Comparison of ENCODE assay signal across 17 cellular contexts in genomic region chr5:40165789-40166728, GRCh38.
A peak's percentile ranks its signal among the peaks of the same experiment; 100 is the strongest.
DNase-seq lines count a peak whose midpoint lies in the region; FAIRE-seq and TF ChIP-seq lines count a peak whose summit lies in the region.
"Had no signal": no experiment of that assay in that cellular context is flagged by ENCODE, and none has a peak within 500 bp of the region (broad histone marks: within the 10 kb centered on the region; RNA-seq: fewer than 3 reads in every experiment).

No MANE protein-coding gene starts in this region.

- H3F3A ChIP-seq in SK-N-SH (replicated peaks; ENCODE audit: insufficient read depth) = no peaks in the 10 kb centered on the region

- CTCF ChIA-PET in Calu3 (lab: Charles Lee) = interaction anchor here (0.6 kb wide), 1 partner anchor 513 kb away, joined by 3 read pairs; the partner anchor contains the start of gene PTGER4
- CTCF ChIA-PET in SK-N-SH (lab: Yijun Ruan, JAX) = interaction anchor here (0.8 kb wide), 1 partner anchor 8 kb away, joined by 3 read pairs; no protein-coding TSS in a partner anchor

- H3K9me2 ChIP-seq in SK-N-SH = no peaks in the 10 kb centered on the region

- 11% methylated on average over 7 of the region's 7 CpGs for WGBS in SK-N-SH (ENCODE audit: low lambda C conversion rate)

- H3K27ac ChIP-seq in tibial artery (no peak overlapping the region), SK-N-SH (ENCODE audit: low read depth in 2 of 2, low read length in 1 of 2) (no peak overlapping the region)
- H3K27ac ChIP-seq: neutrophil had no signal

- POLR2A ChIA-PET in SK-N-SH (lab: Yijun Ruan, JAX) = no interaction called here

- H4K20me1 ChIP-seq in SK-N-SH (ENCODE audit: insufficient read depth) = no peaks in the 10 kb centered on the region

- TF ChIP-seq CTCF in tibial artery (IDR thresholded peaks at IDR 0.05) (no peak), Calu3 (IDR thresholded peaks at IDR 0.05; ENCODE audit: unreplicated experiment) (no peak), SK-N-SH (IDR thresholded peaks at IDR 0.05) (no peak; the same call in 1 of the 2 replicates)

- no peaks in the 10 kb centered on the region for H3K79me2 ChIP-seq in SK-N-SH (ENCODE audit: insufficient read depth)

- no peak overlapping the region for H2AFZ ChIP-seq in SK-N-SH (ENCODE audit: low read depth)

- no peak for TF ChIP-seq RAD21 in SK-N-SH (IDR thresholded peaks at IDR 0.05; ENCODE audit: low read length)

- no peak overlapping the region for H3K4me3 Mint-ChIP-seq in Calu3 (ENCODE audit: low read depth, unreplicated experiment)
- H3K4me3 Mint-ChIP-seq: stimulated activated memory B cell treated with anti-CD40 and anti-IgM and Interleukin-4, amounts not matched to agents 10 μg/mL and 1 μg/mL and 100 μg/mL, for 72 hours had no signal

- no peak overlapping the region for H3K4me2 ChIP-seq in SK-N-SH

- TF ChIP-seq EP300 in SK-N-SH (IDR thresholded peaks at IDR 0.05; ENCODE audit: borderline replicate concordance in 1 of 2, low read depth in 1 of 2, low read length in 1 of 2) = no peak

- DNase-seq in CD1c-positive myeloid dendritic cell (ENCODE audit: extremely low spot score) (peak; percentile 23), H54 (ENCODE audit: insufficient read length, low spot score) (no peak), adipocyte (ENCODE audit: low read depth) (peak; percentile 5), iPS-NIHi7 (ENCODE audit: extremely low spot score) (peak; percentile 10), tibial artery (no peak), Calu3 (no peak), SK-N-SH (no peak)
- DNase-seq: activated CD8-positive, alpha-beta memory T cell treated with anti-CD3 and anti-CD28 coated beads for 24 hours; anterior cingulate cortex; DMS53; erythroblast; left colon; NCI-H1105 treated with DMSO at 0.1 percent for 48 hours; NCI-H82 had no signal

- H3K36me3 ChIP-seq in adipocyte (ENCODE audit: control insufficient read depth, insufficient read depth, low read length, severe bottlenecking) (no peaks in the 10 kb centered on the region), tibial artery (no peaks in the 10 kb centered on the region), SK-N-SH (replicated peaks in 1 of 2; ENCODE audit: control insufficient read depth in 1 of 2, insufficient read depth in 2 of 2, low read length in 1 of 2) (no peaks in the 10 kb centered on the region)
- H3K36me3 ChIP-seq: neutrophil had no signal

- peaks cover 11% of the 10 kb centered on the region for H3K9me3 ChIP-seq in adipocyte (ENCODE audit: control insufficient read depth, low read length)
- H3K9me3 ChIP-seq in tibial artery = peaks cover 0 to 11% (median 0%) of the 10 kb centered on the region in 3 donors
- H3K9me3 ChIP-seq in SK-N-SH = no peaks in the 10 kb centered on the region
- H3K9me3 ChIP-seq: neutrophil had no signal

- peaks cover 4% of the 10 kb centered on the region for H3K9me3 Mint-ChIP-seq in Calu3 (ENCODE audit: low read depth, unreplicated experiment)

- no peaks in the 10 kb centered on the region for H3K36me3 Mint-ChIP-seq in Calu3 (ENCODE audit: insufficient read depth, unreplicated experiment)

- H3K9ac ChIP-seq in adipocyte (ENCODE audit: low read length) (no peak overlapping the region), SK-N-SH (no peak overlapping the region)

- TF ChIP-seq POLR2A in H54 (IDR thresholded peaks at IDR 0.05; ENCODE audit: low read depth, low read length) = no peak

- peaks cover 14% of the 10 kb centered on the region for H3K4me1 Mint-ChIP-seq in Calu3 (ENCODE audit: low read depth, unreplicated experiment)
- H3K4me1 Mint-ChIP-seq: stimulated activated memory B cell treated with anti-CD40 and anti-IgM and Interleukin-4, amounts not matched to agents 10 μg/mL and 1 μg/mL and 100 μg/mL, for 72 hours had no signal

- H3K27me3 ChIP-seq in adipocyte (replicated peaks; ENCODE audit: control insufficient read depth, insufficient read depth, low read length) (no peaks in the 10 kb centered on the region), tibial artery (no peaks in the 10 kb centered on the region), SK-N-SH (ENCODE audit: insufficient read depth) (no peaks in the 10 kb centered on the region; the same call in 1 of the 2 replicates)
- H3K27me3 ChIP-seq: neutrophil had no signal

- no peak overlapping the region for H3K4me3 ChIP-seq in adipocyte (ENCODE audit: low read length)
- no peak overlapping the region for H3K4me3 ChIP-seq in tibial artery
- no peak overlapping the region for H3K4me3 ChIP-seq in SK-N-SH (ENCODE audit: low read depth in 2 of 2, low read length in 1 of 2)

- no TSS peak for BruUV-seq in Calu3 (replicated peaks; lab: Mats Ljungman, UMichigan)

- peak; percentile 79 for FAIRE-seq in H54 (lab: Jason Lieb, UNC)
- FAIRE-seq: GM18507 had no signal

- H3K4me1 ChIP-seq in adipocyte (ENCODE audit: control insufficient read depth, insufficient read depth, low read length) (no peaks in the 10 kb centered on the region), tibial artery (no peaks in the 10 kb centered on the region), SK-N-SH (ENCODE audit: control insufficient read depth in 1 of 2, insufficient read depth in 2 of 2, low read depth in 1 of 2, low read length in 1 of 2) (no peaks in the 10 kb centered on the region)

- intact Hi-C loops in tibial artery (cut with DNase I; ENCODE audit: low total_unique reads) (no loop called here), Calu3 (cut with micrococcal nuclease; ENCODE audit: unreplicated experiment) (loop anchor here (5.0 to 10.0 kb wide), 2 partner anchors 451 to 521 kb away; no protein-coding TSS in a partner anchor)

- H3K27me3 Mint-ChIP-seq in Calu3 (ENCODE audit: unreplicated experiment) = no peaks in the 10 kb centered on the region
- H3K27me3 Mint-ChIP-seq: stimulated activated memory B cell treated with anti-CD40 and anti-IgM and Interleukin-4, amounts not matched to agents 10 μg/mL and 1 μg/mL and 100 μg/mL, for 72 hours had no signal

- H3K27ac Mint-ChIP-seq in Calu3 (ENCODE audit: unreplicated experiment) = no peak overlapping the region
- H3K27ac Mint-ChIP-seq: stimulated activated memory B cell treated with anti-CD40 and anti-IgM and Interleukin-4, amounts not matched to agents 10 μg/mL and 1 μg/mL and 100 μg/mL, for 72 hours had no signal

TF ChIP-seq in SK-N-SH, 30 proteins besides CTCF, POLR2A, EP300 and RAD21:
- TF ChIP-seq REST (IDR thresholded peaks at IDR 0.05; ENCODE audit: low read depth, low read length) = no peak
- no peak for TF ChIP-seq TCF12 (IDR thresholded peaks at IDR 0.05)
- TF ChIP-seq GABPA (IDR thresholded peaks at IDR 0.05; ENCODE audit: low read depth) = no peak
- TF ChIP-seq NRF1 (IDR thresholded peaks at IDR 0.05; ENCODE audit: low read depth, low read length) = no peak
- TF ChIP-seq YY1 (IDR thresholded peaks at IDR 0.05; ENCODE audit: low read depth) = no peak
- no peak for TF ChIP-seq POLR2AphosphoS5 (IDR thresholded peaks at IDR 0.05; ENCODE audit: low read depth, low read length)
- TF ChIP-seq EZH2phosphoT487 (IDR thresholded peaks at IDR 0.05; ENCODE audit: borderline replicate concordance, low read depth) = no peak
- TF ChIP-seq SIN3A (IDR thresholded peaks at IDR 0.05; ENCODE audit: borderline replicate concordance, low read depth, low read length) = no peak
- no peak for TF ChIP-seq FOSL2 (IDR thresholded peaks at IDR 0.05; ENCODE audit: borderline replicate concordance, low read depth)
- no peak for TF ChIP-seq CHD2 (IDR thresholded peaks at IDR 0.05; ENCODE audit: low read length, partially characterized antibody)
- no peak for TF ChIP-seq PBX3 (IDR thresholded peaks at IDR 0.05)
- TF ChIP-seq MAX (IDR thresholded peaks at IDR 0.05; ENCODE audit: low read depth) = no peak
- no peak for TF ChIP-seq MEF2A (IDR thresholded peaks at IDR 0.05; ENCODE audit: borderline replicate concordance, low read depth)
- TF ChIP-seq MXI1 (IDR thresholded peaks at IDR 0.05; ENCODE audit: low read depth, low read length) = no peak
TF ChIP-seq in SK-N-SH: peak in this region for 0.

Comparison
In these comparisons a context has a peak if more than half of its experiments do, and no peak if none do; other contexts are left out.
1. DNase-seq: peak in CD1c-positive myeloid dendritic cell (single experiment), adipocyte (single experiment) and iPS-NIHi7 (single experiment); none in H54 (single experiment), tibial artery (0 of 2), Calu3 (single experiment) and SK-N-SH (single experiment).